8 cellular contexts compared by ENCODE assay signal in the genomic region with DNA sequence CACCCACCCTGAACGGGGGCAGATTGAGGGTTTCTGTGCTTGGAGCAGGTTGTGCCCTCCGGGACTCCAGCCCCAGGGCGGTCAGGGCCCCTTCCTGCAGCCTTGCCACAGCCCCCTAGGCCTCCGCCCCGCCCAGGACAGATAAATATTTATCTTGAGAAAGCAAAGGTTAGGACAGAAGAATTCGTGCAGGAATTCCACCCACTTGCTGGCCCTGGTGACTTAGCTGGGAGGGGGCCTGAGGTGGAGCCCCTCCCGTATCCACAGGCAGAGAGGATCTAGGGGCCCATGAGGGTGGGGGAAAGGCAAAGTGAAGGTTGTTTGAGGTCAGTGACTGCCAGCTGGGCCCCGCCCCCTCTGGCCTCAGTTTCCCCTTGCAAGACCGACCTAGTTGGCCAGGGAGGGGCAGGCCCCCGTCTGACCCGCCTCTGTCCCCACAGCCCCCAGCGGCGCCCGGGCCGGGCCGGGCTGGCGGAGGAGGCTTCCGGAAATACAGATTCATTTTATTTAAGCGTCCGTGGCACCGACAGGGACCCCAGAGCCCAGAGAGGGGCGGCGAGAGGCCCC. TPM values are rescaled to one million over a fixed set of nuclear protein-coding genes. Genes with fewer than 3 reads are reported as not detected.
DNase-seq lines count a peak whose midpoint lies in the region; ATAC-seq and TF ChIP-seq lines count a peak whose summit lies in the region.

No MANE protein-coding gene starts in this region.

- no peaks in the 10 kb centered on the region for H3K27me3 Mint-ChIP-seq in MCF 10A (ENCODE audit: insufficient read depth, unreplicated experiment)
- H3K27me3 Mint-ChIP-seq in mesothelial cell of epicardium (ENCODE audit: low read depth): no peaks in the 10 kb centered on the region

- peaks cover 44% of the 10 kb centered on the region for H3K36me3 ChIP-seq in cardiac muscle cell
- no peaks in the 10 kb centered on the region for H3K36me3 ChIP-seq in uterus

- TF ChIP-seq CTCF in cardiac muscle cell (IDR thresholded peaks at IDR 0.05; ENCODE audit: low read depth, low read length) (no peak), MCF 10A (IDR thresholded peaks at IDR 0.05; ENCODE audit: unreplicated experiment) (no peak), mesothelial cell of epicardium (IDR thresholded peaks at IDR 0.05; ENCODE audit: unreplicated experiment) (no peak), uterus (IDR thresholded peaks at IDR 0.05) (no peak)

- no peak for DNase-seq in cardiac muscle cell (ENCODE audit: low read depth in 1 of 2, low spot score in 1 of 2)
- DNase-seq in cardiac septum (ENCODE audit: low spot score): no peak
- DNase-seq in MCF 10A (ENCODE audit: unreplicated experiment): no peak
- no peak for DNase-seq in mesothelial cell of epicardium (ENCODE audit: low spot score in 2 of 2, unreplicated experiment in 2 of 2)
- no peak for DNase-seq in uterus
- no peak for DNase-seq in hepatic stellate cell (ENCODE audit: low spot score)
- no peak for DNase-seq in HEK293T (ENCODE audit: extremely low spot score)

- CTCF ChIA-PET in MCF 10A (lab: Yijun Ruan, JAX): interaction anchor here (0.6 to 1.9 kb wide), 4 partner anchors 10 to 237 kb away, joined by 3 to 19 read pairs (median 12); partner anchors contain the start of gene REEP6
- CTCF ChIA-PET in HEK293T (lab: Yijun Ruan, JAX): interaction anchor here (0.7 to 2.0 kb wide), 3 partner anchors 9 to 13 kb away, joined by 6 to 22 read pairs (median 13); no protein-coding TSS in a partner anchor

- H3K9me3 Mint-ChIP-seq in MCF 10A (ENCODE audit: unreplicated experiment) (no peaks in the 10 kb centered on the region), mesothelial cell of epicardium (no peaks in the 10 kb centered on the region)

- H3K36me3 Mint-ChIP-seq in MCF 10A (ENCODE audit: insufficient read depth, unreplicated experiment) (peaks cover 82% of the 10 kb centered on the region), mesothelial cell of epicardium (peaks cover 8% of the 10 kb centered on the region)

- BruUV-seq in MCF 10A (replicated peaks; lab: Mats Ljungman, UMichigan): no TSS peak

- H3K27me3 ChIP-seq in cardiac muscle cell (no peaks in the 10 kb centered on the region), uterus (no peaks in the 10 kb centered on the region)

- ATAC-seq in HG03342 (IDR thresholded peaks at IDR 0.05; ENCODE audit: unreplicated experiment): no peak

- POLR2A ChIA-PET in MCF 10A (lab: Yijun Ruan, JAX) (interaction anchor here (0.5 to 2.9 kb wide), 22 partner anchors 9 to 591 kb away, joined by 3 to 89 read pairs (median 4); partner anchors contain the start of genes ATP5F1D, CIRBP, FAM174C and RNF126), HEK293T (lab: Yijun Ruan, JAX) (interaction anchor here (0.7 to 7.8 kb wide), 4 partner anchors 9 to 20 kb away, joined by 3 to 157 read pairs (median 10); partner anchors contain the start of gene CIRBP)

- H3K27ac Mint-ChIP-seq in MCF 10A (ENCODE audit: low read depth, unreplicated experiment) (peak overlapping the region; percentile 86), mesothelial cell of epicardium (peak overlapping the region; percentile 85)

- H3K27ac ChIP-seq in cardiac muscle cell (peak overlapping the region; percentile 91), uterus (peak overlapping the region; percentile 96 to 98)

- H3K9me3 ChIP-seq in cardiac muscle cell (ENCODE audit: low read depth) (no peaks in the 10 kb centered on the region), uterus (no peaks in the 10 kb centered on the region)

- H3K4me3 Mint-ChIP-seq in MCF 10A (ENCODE audit: unreplicated experiment) (peak overlapping the region; percentile 86), mesothelial cell of epicardium (peak overlapping the region; percentile 50)

- H3K4me3 ChIP-seq in cardiac muscle cell (no peak overlapping the region), uterus (peak overlapping the region; percentile 21 to 70)

- TF ChIP-seq POLR2A in uterus (IDR thresholded peaks at IDR 0.05): no peak

- intact Hi-C loops in cardiac septum (cut with DNase I) (no loop called here), MCF 10A (cut with micrococcal nuclease) (no loop called here), uterus (cut with DNase I; ENCODE audit: low total_unique reads) (no loop called here)

- H3K4me1 Mint-ChIP-seq in MCF 10A (ENCODE audit: insufficient read depth, unreplicated experiment) (peaks cover 14% of the 10 kb centered on the region), mesothelial cell of epicardium (peaks cover 19% of the 10 kb centered on the region)

- H3K4me1 ChIP-seq in cardiac muscle cell (ENCODE audit: low read depth): peaks cover 11% of the 10 kb centered on the region
- H3K4me1 ChIP-seq in uterus: peaks cover 0 to 35% of the 10 kb centered on the region in 2 donors

TF ChIP-seq in HEK293T, 16 proteins besides CTCF, POLR2A, EP300 and RAD21:
- TF ChIP-seq TARDBP (IDR thresholded peaks at IDR 0.05) (no peak), ELF4 (IDR thresholded peaks at IDR 0.05) (no peak), ARNT (IDR thresholded peaks at IDR 0.05) (no peak), HDGF (IDR thresholded peaks at IDR 0.05; ENCODE audit: borderline replicate concordance) (no peak)

RNA-seq across cellular contexts. Expression of gene MIDN, which starts 5.2 kb away (rescaled TPM):
- total RNA-seq in cardiac muscle cell (45.6 and 89.2 TPM in 2 replicates), cardiac septum (97.5 TPM), MCF 10A (2022) (73.6 and 96.9 TPM in 2 replicates), mesothelial cell of epicardium (168 to 177 TPM (median 172 TPM) in 3 replicates), uterus (100 to 1,000 TPM in 1 of 4 donors, 10 to 100 TPM in 2, under 1 TPM in 1; 0.77 to 108 (median 15.0) TPM)
- polyA plus RNA-seq in cardiac muscle cell: 58.1 and 76.0 TPM in 2 replicates

RNA-seq across cellular contexts. Expression of gene ATP5F1D, which starts 12.0 kb away (rescaled TPM):
- total RNA-seq in cardiac muscle cell (188 and 355 TPM in 2 replicates), cardiac septum (486 TPM), MCF 10A (2022) (256 and 258 TPM in 2 replicates), mesothelial cell of epicardium (105 to 115 TPM (median 108 TPM) in 3 replicates), uterus (100 to 1,000 TPM in 2 of 4 donors, 10 to 100 TPM in 1, 1 to 10 TPM in 1; 4.7 to 164 (median 68.9) TPM)
- 505 and 638 TPM in 2 replicates for polyA plus RNA-seq in cardiac muscle cell

RNA-seq across cellular contexts. Expression of gene CIRBP, which starts 15.5 kb away (rescaled TPM):
- 1,112 and 2,236 TPM in 2 replicates for total RNA-seq in cardiac muscle cell
- 716 and 851 TPM in 2 replicates for polyA plus RNA-seq in cardiac muscle cell
- 318 TPM for total RNA-seq in cardiac septum
- total RNA-seq in MCF 10A (2022): 316 and 362 TPM in 2 replicates
- 659 to 674 TPM (median 670 TPM) in 3 replicates for total RNA-seq in mesothelial cell of epicardium
- total RNA-seq in uterus: 100 to 1,000 TPM; 235 to 950 (median 535) TPM

RNA-seq across cellular contexts. Expression of gene CBARP, which starts 15.8 kb away (rescaled TPM):
- 21.1 and 29.1 TPM in 2 replicates for total RNA-seq in cardiac muscle cell
- 22.1 and 30.6 TPM in 2 replicates for polyA plus RNA-seq in cardiac muscle cell
- 1.9 TPM for total RNA-seq in cardiac septum
- total RNA-seq in MCF 10A (2022): 7.0 and 8.2 TPM in 2 replicates
- total RNA-seq in mesothelial cell of epicardium: 9.0 to 10.4 TPM (median 9.2 TPM) in 3 replicates
- total RNA-seq in uterus: 1 to 10 TPM in 2 of 4 donors, under 1 TPM in 1, not detected in 1; 0.26 to 1.5 (median 1.0) TPM

RNA-seq across cellular contexts. Expression of gene FAM174C, which starts 21.7 kb away (rescaled TPM):
- 31.2 and 44.9 TPM in 2 replicates for total RNA-seq in cardiac muscle cell
- polyA plus RNA-seq in cardiac muscle cell: 34.0 and 34.4 TPM in 2 replicates
- 20.0 TPM for total RNA-seq in cardiac septum
- 71.0 and 85.2 TPM in 2 replicates for total RNA-seq in MCF 10A (2022)
- 24.4 to 25.8 TPM (median 25.5 TPM) in 3 replicates for total RNA-seq in mesothelial cell of epicardium
- total RNA-seq in uterus: 10 to 100 TPM in 2 of 4 donors, 1 to 10 TPM in 2; 2.1 to 24.3 (median 7.1) TPM
